ENCODE assay signal across 24 cellular contexts in the genomic region with DNA sequence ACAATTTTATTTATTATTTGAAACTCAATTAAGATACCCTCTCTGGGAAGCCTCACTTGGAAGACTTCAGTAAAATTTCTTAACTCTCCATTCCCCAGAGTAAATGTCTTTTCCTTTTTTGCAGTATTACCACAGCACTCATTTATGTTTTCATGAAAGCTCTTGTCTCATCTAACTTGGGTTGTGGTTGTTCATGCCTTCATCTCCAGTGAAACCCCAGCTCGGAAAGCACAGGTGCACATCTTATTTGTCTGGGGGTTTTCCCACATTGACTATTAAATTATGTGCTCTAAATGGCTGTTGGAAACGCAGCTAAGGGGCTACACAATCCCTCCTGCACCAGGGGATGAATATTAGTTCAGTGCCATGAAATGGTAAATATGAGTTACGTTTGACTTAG.
"Had no signal": no experiment of that assay in that cellular context is flagged by ENCODE, and none has a peak within 500 bp of the region (broad histone marks: within the 10 kb centered on the region; RNA-seq: fewer than 3 reads in every experiment).

No MANE protein-coding gene starts in this region.

- H3K27ac Mint-ChIP-seq: dendritic cell treated with granulocyte-macrophage colony-stimulating factor and Interleukin-4, amounts not matched to agents 40 ng/mL and 50 ng/mL, for 4 days; effector memory CD8-positive, alpha-beta T cell; endodermal cell; naive B cell had no signal

- H3K4me3 Mint-ChIP-seq: dendritic cell treated with granulocyte-macrophage colony-stimulating factor and Interleukin-4, amounts not matched to agents 40 ng/mL and 50 ng/mL, for 4 days; effector memory CD8-positive, alpha-beta T cell; endodermal cell; naive B cell had no signal

- H3K27me3 Mint-ChIP-seq: dendritic cell treated with granulocyte-macrophage colony-stimulating factor and Interleukin-4, amounts not matched to agents 40 ng/mL and 50 ng/mL, for 4 days; effector memory CD8-positive, alpha-beta T cell; naive B cell had no signal

- H3K4me1 ChIP-seq: colonic mucosa, esophagus squamous epithelium, gastrocnemius medialis, heart right ventricle, left lung, lower lobe of right lung had no signal

- H3K9me3 ChIP-seq: colonic mucosa, esophagus squamous epithelium, gastrocnemius medialis, heart right ventricle, left lung, lower lobe of right lung had no signal

- H3K27ac ChIP-seq: colonic mucosa, epithelial cell of prostate, esophagus squamous epithelium, gastrocnemius medialis, heart right ventricle, left lung, lower lobe of right lung had no signal

- H3K4me3 ChIP-seq: colonic mucosa, esophagus squamous epithelium, gastrocnemius medialis, heart right ventricle, left lung, lower lobe of right lung had no signal

- ATAC-seq: effector memory CD8-positive, alpha-beta T cell; esophagus mucosa; gastrocnemius medialis; heart right ventricle; left cardiac atrium; left lung; left ventricle myocardium superior; lower lobe of right lung had no signal

- H3K4me1 Mint-ChIP-seq: endodermal cell, naive B cell had no signal

- H3K9me3 Mint-ChIP-seq: dendritic cell treated with granulocyte-macrophage colony-stimulating factor and Interleukin-4, amounts not matched to agents 40 ng/mL and 50 ng/mL, for 4 days; endodermal cell had no signal

- H3K36me3 Mint-ChIP-seq: naive B cell had no signal

- H3K27me3 ChIP-seq: colonic mucosa, esophagus squamous epithelium, gastrocnemius medialis, heart right ventricle, left lung had no signal

- H3K36me3 ChIP-seq: colonic mucosa, esophagus squamous epithelium, gastrocnemius medialis, heart right ventricle, left lung, lower lobe of right lung had no signal

- DNase-seq: colonic mucosa; cortex of kidney; effector CD8-positive, alpha-beta T cell; effector memory CD8-positive, alpha-beta T cell; endodermal cell; erythroblast; esophagus squamous epithelium; foreskin fibroblast; foreskin melanocyte; gastrocnemius medialis; glutamatergic neuron; head of caudate nucleus; heart right ventricle; hippocampal formation; left cardiac atrium; left lung; left ventricle myocardium superior; lower lobe of right lung; mesendoderm; midbrain; naive B cell had no signal
